17 cellular contexts compared by ENCODE assay signal in genomic region chr7:106778656-106779250, GRCh38.
"Had no signal": no experiment of that assay in that cellular context is flagged by ENCODE, and none has a peak within 500 bp of the region (broad histone marks: within the 10 kb centered on the region; RNA-seq: fewer than 3 reads in every experiment).

No MANE protein-coding gene starts in this region.

- H3K4me3 ChIP-seq: lung, right atrium auricular region, tibial artery, vagina had no signal

- H3K36me3 Mint-ChIP-seq: WTC11 had no signal

- DNase-seq: activated CD4-positive, alpha-beta T cell treated with anti-CD3 and anti-CD28 coated beads, Interleukin-2, amount 10 ng/mL, durations not matched to agents 7 days and 5 days; activated CD8-positive, alpha-beta memory T cell treated with anti-CD3 and anti-CD28 coated beads for 24 hours; activated naive CD4-positive, alpha-beta T cell treated with anti-CD3 and anti-CD28 coated beads for 36 hours; central memory CD4-positive, alpha-beta T cell; effector memory CD8-positive, alpha-beta T cell; left cardiac atrium; midbrain; naive thymus-derived CD4-positive, alpha-beta T cell; posterior cingulate gyrus; small intestine; tibial artery had no signal

- H3K27ac ChIP-seq: epithelial cell of prostate, neutrophil, right atrium auricular region, tibial artery, vagina had no signal

- H3K4me1 ChIP-seq: right atrium auricular region, tibial artery, vagina had no signal

- H3K27ac Mint-ChIP-seq: activated CD4-positive, alpha-beta T cell treated with anti-CD3 and anti-CD28 coated beads, Interleukin-2, amount 10 ng/mL, durations not matched to agents 7 days and 5 days; activated naive CD4-positive, alpha-beta T cell treated with anti-CD3 and anti-CD28 coated beads for 36 hours; effector memory CD8-positive, alpha-beta T cell; naive thymus-derived CD4-positive, alpha-beta T cell; WTC11 had no signal

- H3K27me3 ChIP-seq: neutrophil, right atrium auricular region, tibial artery, vagina had no signal

- H3K36me3 ChIP-seq: neutrophil, right atrium auricular region, tibial artery, vagina had no signal

- H3K4me1 Mint-ChIP-seq: activated CD4-positive, alpha-beta T cell treated with anti-CD3 and anti-CD28 coated beads, Interleukin-2, amount 10 ng/mL, durations not matched to agents 7 days and 5 days; naive thymus-derived CD4-positive, alpha-beta T cell had no signal

- H3K4me3 Mint-ChIP-seq: activated CD4-positive, alpha-beta T cell treated with anti-CD3 and anti-CD28 coated beads, Interleukin-2, amount 10 ng/mL, durations not matched to agents 7 days and 5 days; activated naive CD4-positive, alpha-beta T cell treated with anti-CD3 and anti-CD28 coated beads for 36 hours; effector memory CD8-positive, alpha-beta T cell; naive thymus-derived CD4-positive, alpha-beta T cell; WTC11 had no signal

- H3K9me3 ChIP-seq: neutrophil, right atrium auricular region, tibial artery, vagina had no signal

- FAIRE-seq: small intestine had no signal

- ATAC-seq: effector memory CD8-positive, alpha-beta T cell; left cardiac atrium; naive thymus-derived CD4-positive, alpha-beta T cell; WTC11 had no signal

- H3K9me3 Mint-ChIP-seq: activated naive CD4-positive, alpha-beta T cell treated with anti-CD3 and anti-CD28 coated beads for 36 hours; effector memory CD8-positive, alpha-beta T cell had no signal

- H3K27me3 Mint-ChIP-seq: activated CD4-positive, alpha-beta T cell treated with anti-CD3 and anti-CD28 coated beads, Interleukin-2, amount 10 ng/mL, durations not matched to agents 7 days and 5 days had no signal
